9 cellular contexts compared by ENCODE assay signal in genomic region chr1:157137773-157138219, GRCh38. TPM values are rescaled to one million over a fixed set of nuclear protein-coding genes. Genes with fewer than 3 reads are reported as not detected.
DNase-seq lines count a peak whose midpoint lies in the region; ATAC-seq and TF ChIP-seq lines count a peak whose summit lies in the region.
"Had no signal": no experiment of that assay in that cellular context is flagged by ENCODE, and none has a peak within 500 bp of the region (broad histone marks: within the 10 kb centered on the region; RNA-seq: fewer than 3 reads in every experiment).

No MANE protein-coding gene starts in this region.

- TF ChIP-seq CTCF in GM06990 (IDR thresholded peaks at IDR 0.05; ENCODE audit: insufficient read depth, low read length, poor library complexity, severe bottlenecking) (no peak), thoracic aorta (IDR thresholded peaks at IDR 0.05) (no peak)

- H3K27me3 ChIP-seq in GM06990 (replicated peaks; ENCODE audit: control insufficient read depth, insufficient read depth, low read length) (no peaks in the 10 kb centered on the region), adipocyte (replicated peaks; ENCODE audit: control insufficient read depth, insufficient read depth, low read length) (no peaks in the 10 kb centered on the region), layer of hippocampus (ENCODE audit: control insufficient read depth, insufficient read depth, low read length) (no peaks in the 10 kb centered on the region), thoracic aorta (replicated peaks; ENCODE audit: insufficient read depth) (no peaks in the 10 kb centered on the region)

- peak overlapping the region; percentile 93 for H3K9ac ChIP-seq in adipocyte (ENCODE audit: low read length)

- ATAC-seq in HG02970 (IDR thresholded peaks at IDR 0.05; ENCODE audit: low FRiP score, unreplicated experiment) (peak; percentile 6), thoracic aorta (ENCODE audit: insufficient number of reproducible peaks, low FRiP score, low read depth) (no peak), HG03521 (IDR thresholded peaks at IDR 0.05; ENCODE audit: unreplicated experiment) (no peak)

- H3K4me3 ChIP-seq in GM06990 (replicated peaks; ENCODE audit: low read depth, low read length) (peak overlapping the region; percentile 99), adipocyte (ENCODE audit: low read length) (peak overlapping the region; percentile 93), thoracic aorta (peak overlapping the region; percentile 87)

- H3K9me3 ChIP-seq in adipocyte (ENCODE audit: control insufficient read depth, low read length): no peaks in the 10 kb centered on the region
- no peaks in the 10 kb centered on the region for H3K9me3 ChIP-seq in thoracic aorta

- no peak for DNase-seq in GM06990 (ENCODE audit: extremely low read depth, insufficient read length)
- peak; percentile 34 for DNase-seq in adipocyte (ENCODE audit: low read depth)
- DNase-seq in thoracic aorta (ENCODE audit: low spot score): no peak
- DNase-seq in NCI-H1694 treated with DMSO at 0.1 percent for 48 hours (lab: John Stamatoyannopoulos, UW): no peak
- DNase-seq in activated CD4-positive, alpha-beta T cell treated with anti-CD3 and anti-CD28 coated beads, Interleukin-2, amount 50 U/mL, for 4 hours: no peak

- H3K27ac ChIP-seq in layer of hippocampus (ENCODE audit: low read depth, low read length) (peak overlapping the region; percentile 94), thoracic aorta (peak overlapping the region; percentile 93 to 98)

- H3K36me3 ChIP-seq in GM06990 (ENCODE audit: control insufficient read depth, insufficient read depth, low read length) (peaks cover 6% of the 10 kb centered on the region), adipocyte (ENCODE audit: control insufficient read depth, insufficient read depth, low read length, severe bottlenecking) (peaks cover 34% of the 10 kb centered on the region), thoracic aorta (peaks cover 26% of the 10 kb centered on the region)

- peaks cover 33% of the 10 kb centered on the region for H3K4me1 ChIP-seq in adipocyte (ENCODE audit: control insufficient read depth, insufficient read depth, low read length)
- peaks cover 21 to 26% of the 10 kb centered on the region in 2 donors for H3K4me1 ChIP-seq in thoracic aorta (ENCODE audit: control insufficient read depth in 1 of 2, low read depth in 2 of 2)

RNA-seq across cellular contexts. Expression of gene ETV3, which starts 0.4 kb away (rescaled TPM):
- total RNA-seq in thoracic aorta: 10 to 100 TPM; 11.8 to 31.7 TPM

RNA-seq across cellular contexts. Expression of gene ETV3L, which starts 38.2 kb away (rescaled TPM):
- not detected for total RNA-seq in thoracic aorta
- total RNA-seq: RPMI7951 had no signal
